Comparison of ENCODE assay signal across 8 cellular contexts in genomic region chr3:39288300-39288808, GRCh38. TPM values are rescaled to one million over a fixed set of nuclear protein-coding genes. Genes with fewer than 3 reads are reported as not detected.
A peak's percentile ranks its signal among the peaks of the same experiment; 100 is the strongest.
DNase-seq lines count a peak whose midpoint lies in the region; ATAC-seq and TF ChIP-seq lines count a peak whose summit lies in the region.

No MANE protein-coding gene starts in this region.

- H3K27ac ChIP-seq in caudate nucleus (ENCODE audit: low read depth, low read length): no peak overlapping the region

- DNase-seq in BE2C: peak; percentile 78
- peak; percentile 71 for DNase-seq in NCI-H226
- DNase-seq in activated CD4-positive, CD25-positive, alpha-beta regulatory T cell treated with anti-CD3 and anti-CD28 coated beads, Interleukin-2, amount 50 U/mL, for 16 hours (ENCODE audit: low read depth, low spot score): peak; percentile 64
- peak in 58 of 61 donors; percentile 5 to 87 (median 56) for DNase-seq in caudate nucleus (lab: John Stamatoyannopoulos, UW)
- peak; percentile 90 for DNase-seq in kidney tubule cell (ENCODE audit: low spot score)
- DNase-seq in stimulated activated CD4-positive, alpha-beta T cell treated with anti-CD3 and anti-CD28 coated beads, Interleukin-4, amount 100 ng/mL, for 1 hour: peak; percentile 75

- H3K4me1 ChIP-seq in BE2C: no peaks in the 10 kb centered on the region

- H3K4me3 ChIP-seq in BE2C (ENCODE audit: low read depth, low read length): no peak overlapping the region

- ATAC-seq in GM19035 (IDR thresholded peaks at IDR 0.05; ENCODE audit: unreplicated experiment) (peak; percentile 97), HG03159 (IDR thresholded peaks at IDR 0.05; ENCODE audit: unreplicated experiment) (peak; percentile 97)

- peak; percentile 86 for TF ChIP-seq CTCF in BE2C (IDR thresholded peaks at IDR 0.05; ENCODE audit: low read depth, low read length)

- H3K36me3 ChIP-seq in BE2C: no peaks in the 10 kb centered on the region

- no peaks in the 10 kb centered on the region for H3K9me3 ChIP-seq in BE2C

- no peaks in the 10 kb centered on the region for H3K27me3 ChIP-seq in BE2C

RNA-seq across cellular contexts. Expression of gene CX3CR1, which starts 8.5 kb away (rescaled TPM):
- not detected for polyA plus RNA-seq in BE2C (2012; ENCODE audit: insufficient read depth, insufficient read length, low read depth)

RNA-seq across cellular contexts. Expression of gene CCR8, which starts 41.2 kb away (rescaled TPM):
- not detected for polyA plus RNA-seq in BE2C (2012; ENCODE audit: insufficient read depth, insufficient read length, low read depth)
